ENCODE assay signal across 2 cellular contexts in the genomic region with DNA sequence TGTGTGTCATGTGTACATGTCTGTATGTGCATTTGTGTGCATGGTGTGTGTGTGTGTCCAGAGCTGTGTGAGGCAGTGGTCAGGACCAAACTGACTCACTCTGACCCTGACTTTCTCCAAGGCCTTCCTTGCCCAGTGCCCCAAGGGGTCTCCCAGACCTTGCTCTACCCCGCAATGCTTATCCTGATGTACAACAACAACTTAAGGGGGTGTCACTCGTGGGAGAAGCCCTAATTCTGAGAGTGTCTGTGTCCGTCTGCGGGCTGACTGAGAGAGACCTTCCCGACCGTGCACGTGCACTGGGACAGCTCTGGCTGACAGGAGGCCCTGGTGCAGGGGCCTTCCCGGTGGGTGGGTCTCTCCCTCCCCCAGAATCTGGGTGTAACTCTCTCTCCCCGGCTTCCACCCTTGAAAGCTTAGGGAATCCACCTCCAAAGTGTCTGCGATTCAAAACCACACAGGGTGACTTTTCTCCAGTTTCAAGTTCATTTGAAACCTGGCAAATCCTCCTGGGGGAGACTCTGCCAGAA.
TF ChIP-seq lines count a peak whose summit lies in the region.

No MANE protein-coding gene starts in this region.

TF ChIP-seq in HEK293, 187 proteins besides CTCF, POLR2A, EP300 and RAD21 (continued from another document):
- TF ChIP-seq, protein P1, sequence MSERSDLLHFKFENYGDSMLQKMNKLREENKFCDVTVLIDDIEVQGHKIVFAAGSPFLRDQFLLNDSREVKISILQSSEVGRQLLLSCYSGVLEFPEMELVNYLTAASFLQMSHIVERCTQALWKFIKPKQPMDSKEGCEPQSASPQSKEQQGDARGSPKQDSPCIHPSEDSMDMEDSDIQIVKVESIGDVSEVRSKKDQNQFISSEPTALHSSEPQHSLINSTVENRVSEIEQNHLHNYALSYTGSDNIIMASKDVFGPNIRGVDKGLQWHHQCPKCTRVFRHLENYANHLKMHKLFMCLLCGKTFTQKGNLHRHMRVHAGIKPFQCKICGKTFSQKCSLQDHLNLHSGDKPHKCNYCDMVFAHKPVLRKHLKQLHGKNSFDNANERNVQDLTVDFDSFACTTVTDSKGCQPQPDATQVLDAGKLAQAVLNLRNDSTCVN (tag by site-specific recombination; optimal IDR thresholded peaks at IDR 0.05), result peak; percentile 4

TF ChIP-seq in H1, 55 proteins besides CTCF, POLR2A, EP300 and RAD21 (continued from another document):
- TF ChIP-seq, protein P2, sequence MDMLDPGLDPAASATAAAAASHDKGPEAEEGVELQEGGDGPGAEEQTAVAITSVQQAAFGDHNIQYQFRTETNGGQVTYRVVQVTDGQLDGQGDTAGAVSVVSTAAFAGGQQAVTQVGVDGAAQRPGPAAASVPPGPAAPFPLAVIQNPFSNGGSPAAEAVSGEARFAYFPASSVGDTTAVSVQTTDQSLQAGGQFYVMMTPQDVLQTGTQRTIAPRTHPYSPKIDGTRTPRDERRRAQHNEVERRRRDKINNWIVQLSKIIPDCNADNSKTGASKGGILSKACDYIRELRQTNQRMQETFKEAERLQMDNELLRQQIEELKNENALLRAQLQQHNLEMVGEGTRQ (IDR thresholded peaks at IDR 0.05; ENCODE audit: low read length), result no peak
- TF ChIP-seq POU5F1 (IDR thresholded peaks at IDR 0.05; ENCODE audit: low read depth, low read length), result no peak
- TF ChIP-seq JUN (IDR thresholded peaks at IDR 0.05; ENCODE audit: low read depth, low read length), result no peak
- TF ChIP-seq SP2 (IDR thresholded peaks at IDR 0.05; ENCODE audit: low read length), result no peak
- no peak for TF ChIP-seq CHD1 (IDR thresholded peaks at IDR 0.05; ENCODE audit: low read depth, low read length)
- TF ChIP-seq, protein P3, sequence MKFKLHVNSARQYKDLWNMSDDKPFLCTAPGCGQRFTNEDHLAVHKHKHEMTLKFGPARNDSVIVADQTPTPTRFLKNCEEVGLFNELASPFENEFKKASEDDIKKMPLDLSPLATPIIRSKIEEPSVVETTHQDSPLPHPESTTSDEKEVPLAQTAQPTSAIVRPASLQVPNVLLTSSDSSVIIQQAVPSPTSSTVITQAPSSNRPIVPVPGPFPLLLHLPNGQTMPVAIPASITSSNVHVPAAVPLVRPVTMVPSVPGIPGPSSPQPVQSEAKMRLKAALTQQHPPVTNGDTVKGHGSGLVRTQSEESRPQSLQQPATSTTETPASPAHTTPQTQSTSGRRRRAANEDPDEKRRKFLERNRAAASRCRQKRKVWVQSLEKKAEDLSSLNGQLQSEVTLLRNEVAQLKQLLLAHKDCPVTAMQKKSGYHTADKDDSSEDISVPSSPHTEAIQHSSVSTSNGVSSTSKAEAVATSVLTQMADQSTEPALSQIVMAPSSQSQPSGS (IDR thresholded peaks at IDR 0.05; ENCODE audit: low read length), result no peak
- no peak for TF ChIP-seq HDAC6 (IDR thresholded peaks at IDR 0.05; ENCODE audit: low read depth, low read length)
- no peak for TF ChIP-seq FOSL1 (IDR thresholded peaks at IDR 0.05; ENCODE audit: insufficient read depth, low read depth, low read length)
- no peak for TF ChIP-seq TCF12 (IDR thresholded peaks at IDR 0.05; ENCODE audit: low read depth, low read length)
- no peak for TF ChIP-seq SRF (IDR thresholded peaks at IDR 0.05; ENCODE audit: low read depth, low read length)
- TF ChIP-seq TBP (IDR thresholded peaks at IDR 0.05; ENCODE audit: low read depth, low read length), result no peak
